10 cellular contexts compared by ENCODE assay signal in the genomic region with DNA sequence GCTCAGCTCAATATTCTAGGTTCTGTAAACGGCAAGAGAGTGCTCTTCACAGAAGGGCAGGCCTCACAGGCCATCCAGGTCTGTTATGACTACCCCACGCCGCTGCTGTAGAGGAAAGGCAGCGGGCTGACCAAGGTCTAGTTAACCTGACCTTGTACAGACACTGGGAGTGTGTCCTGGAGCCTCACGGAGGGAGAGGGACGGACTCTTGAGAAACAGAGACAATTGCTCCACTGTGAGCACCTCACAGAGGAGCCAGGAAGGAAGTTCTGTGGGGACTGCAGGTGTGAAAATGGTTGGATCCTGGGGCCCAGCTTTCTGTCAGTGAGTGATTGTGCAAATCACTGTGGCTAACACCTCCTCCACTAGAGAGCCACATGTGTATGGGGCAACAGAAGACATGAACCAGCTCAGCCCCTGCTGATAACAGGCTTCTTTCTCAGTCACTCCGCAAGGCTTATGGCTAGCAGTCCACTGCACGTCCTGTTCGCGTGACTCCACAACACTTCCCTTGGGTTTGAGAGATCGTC. TPM values are rescaled to one million over a fixed set of nuclear protein-coding genes. Genes with fewer than 3 reads are reported as not detected.
DNase-seq lines count a peak whose midpoint lies in the region; ATAC-seq, FAIRE-seq and TF ChIP-seq lines count a peak whose summit lies in the region.
"Had no signal": no experiment of that assay in that cellular context is flagged by ENCODE, and none has a peak within 500 bp of the region (broad histone marks: within the 10 kb centered on the region; RNA-seq: fewer than 3 reads in every experiment).

No MANE protein-coding gene starts in this region.

- H3K9ac ChIP-seq in SK-N-SH: no peak overlapping the region

- DNase-seq in GM18507 (ENCODE audit: extremely low spot score, insufficient read length, low read depth) (peak; percentile 45), HCEC 1CT (no peak), SK-N-SH (no peak), H7 (no peak)
- DNase-seq in Jurkat, Clone E6-1 (ENCODE audit: low read depth, low spot score): peak; percentile 88
- DNase-seq in activated T-helper 1 cell treated with anti-CD3 and anti-CD28 coated beads, Interleukin-2, amount 50 U/mL, for 16 hours (ENCODE audit: low read depth in 1 of 2, low spot score in 1 of 2): peak; percentile 21 to 38
- peak; percentile 73 for DNase-seq in stimulated activated CD4-positive, alpha-beta T cell treated with anti-CD3 and anti-CD28 coated beads, Interleukin-1b, Interleukin-23, amount 100 ng/mL, for 48 hours
- DNase-seq: KBM-7 had no signal

- peak overlapping the region; percentile 22 for H3K4me3 ChIP-seq in Jurkat, Clone E6-1 (ENCODE audit: low read length)
- H3K4me3 ChIP-seq in SK-N-SH (ENCODE audit: low read depth in 2 of 2, low read length in 1 of 2) (no peak overlapping the region), H7 (ENCODE audit: insufficient read depth, low read depth, low read length) (no peak overlapping the region)

- TF ChIP-seq CTCF in SK-N-SH (IDR thresholded peaks at IDR 0.05): no peak

- FAIRE-seq in GM18507 (lab: Jason Lieb, UNC): peak; percentile 94

- CTCF ChIA-PET in SK-N-SH (lab: Yijun Ruan, JAX): interaction anchor here (1.0 to 1.4 kb wide), 3 partner anchors 17 to 171 kb away, joined by 3 to 4 read pairs (median 3); no protein-coding TSS in a partner anchor

- WGBS in SK-N-SH (ENCODE audit: low lambda C conversion rate): 99% methylated on average over 10 of the region's 11 CpGs

- H3K27me3 ChIP-seq in SK-N-SH (ENCODE audit: insufficient read depth): no peaks in the 10 kb centered on the region
- H3K27me3 ChIP-seq in H7 (ENCODE audit: control insufficient read depth, insufficient read depth, low read length): no peaks in the 10 kb centered on the region

- no peaks in the 10 kb centered on the region for H3K9me3 ChIP-seq in SK-N-SH

- H3K79me2 ChIP-seq in SK-N-SH (ENCODE audit: insufficient read depth): no peaks in the 10 kb centered on the region; the same call in 1 of the 2 replicates

- H3F3A ChIP-seq in SK-N-SH (replicated peaks; ENCODE audit: insufficient read depth): peaks cover 5% of the 10 kb centered on the region

- H3K4me1 ChIP-seq in SK-N-SH (ENCODE audit: control insufficient read depth in 1 of 2, insufficient read depth in 2 of 2, low read depth in 1 of 2, low read length in 1 of 2): no peaks in the 10 kb centered on the region

- H3K36me3 ChIP-seq in SK-N-SH (replicated peaks in 1 of 2; ENCODE audit: control insufficient read depth in 1 of 2, insufficient read depth in 2 of 2, low read length in 1 of 2): peaks cover 65 to 73% of the 10 kb centered on the region in 2 experiments
- peaks cover 47% of the 10 kb centered on the region for H3K36me3 ChIP-seq in H7 (replicated peaks; ENCODE audit: control insufficient read depth, insufficient read depth, low read length)

- no peak overlapping the region for H3K27ac ChIP-seq in SK-N-SH (ENCODE audit: low read depth in 2 of 2, low read length in 1 of 2)
- H3K27ac ChIP-seq: VCaP had no signal

- H3K9me2 ChIP-seq in SK-N-SH: no peaks in the 10 kb centered on the region

- no peaks in the 10 kb centered on the region for H4K20me1 ChIP-seq in SK-N-SH (ENCODE audit: insufficient read depth)

- no peak overlapping the region for H3K4me2 ChIP-seq in SK-N-SH

- no peak for TF ChIP-seq EP300 in SK-N-SH (IDR thresholded peaks at IDR 0.05; ENCODE audit: borderline replicate concordance in 1 of 2, low read depth in 1 of 2, low read length in 1 of 2)

- no peak overlapping the region for H2AFZ ChIP-seq in SK-N-SH (ENCODE audit: low read depth)

- no peak for TF ChIP-seq RAD21 in SK-N-SH (IDR thresholded peaks at IDR 0.05; ENCODE audit: low read length)

- ATAC-seq in GM21360 (IDR thresholded peaks at IDR 0.05; ENCODE audit: unreplicated experiment): no peak

- POLR2A ChIA-PET in SK-N-SH (lab: Yijun Ruan, JAX): no interaction called here

TF ChIP-seq in SK-N-SH, 30 proteins besides CTCF, POLR2A, EP300 and RAD21:
- TF ChIP-seq NRF1 (IDR thresholded peaks at IDR 0.05; ENCODE audit: low read depth, low read length) (no peak), ZBTB33 (IDR thresholded peaks at IDR 0.05; ENCODE audit: borderline replicate concordance, low read depth) (no peak), TCF12 (IDR thresholded peaks at IDR 0.05) (no peak), JUND (IDR thresholded peaks at IDR 0.05) (no peak), NFIC (IDR thresholded peaks at IDR 0.05; ENCODE audit: borderline replicate concordance) (no peak), FOXJ3 (CRISPR knock-in tag; IDR thresholded peaks at IDR 0.05) (no peak), RCOR1 (IDR thresholded peaks at IDR 0.05; ENCODE audit: low read length) (no peak), FOSL2 (IDR thresholded peaks at IDR 0.05; ENCODE audit: borderline replicate concordance, low read depth) (no peak), IRF3 (IDR thresholded peaks at IDR 0.05; ENCODE audit: low read depth, low read length) (no peak), GATA2 (CRISPR knock-in tag; IDR thresholded peaks at IDR 0.05) (no peak), EZH2phosphoT487 (IDR thresholded peaks at IDR 0.05; ENCODE audit: borderline replicate concordance, low read depth) (no peak), TAF1 (IDR thresholded peaks at IDR 0.05; ENCODE audit: borderline replicate concordance, low read depth, low read length) (no peak)

RNA-seq across cellular contexts. Expression of gene YPEL1, which starts 31.4 kb away (rescaled TPM):
- 33.5 TPM for polyA plus RNA-seq in Jurkat, Clone E6-1 (2012; ENCODE audit: insufficient read depth, insufficient read length)
- polyA plus RNA-seq in SK-N-SH (2012; rRNA removed): 2.4 and 2.7 TPM in 2 replicates
- 1.9 and 2.8 TPM in 2 replicates for polyA plus RNA-seq in SK-N-SH (2012; cell fraction: cytosol; rRNA removed)
- polyA plus RNA-seq in SK-N-SH (2012; cell fraction: nucleus; rRNA removed): 4.6 and 5.4 TPM in 2 replicates
- total RNA-seq in H7 (2014; rRNA removed; shearing (Covaris generic)): 2.2 and 6.4 TPM in 2 replicates

Comparison
In these comparisons a context has a peak if more than half of its experiments do, and no peak if none do; other contexts are left out.
1. DNase-seq: peak in GM18507 (single experiment), Jurkat, Clone E6-1 (single experiment), activated T-helper 1 cell treated with anti-CD3 and anti-CD28 coated beads, Interleukin-2, amount 50 U/mL, for 16 hours (2 of 2) and stimulated activated CD4-positive, alpha-beta T cell treated with anti-CD3 and anti-CD28 coated beads, Interleukin-1b, Interleukin-23, amount 100 ng/mL, for 48 hours (single experiment); none in HCEC 1CT (single experiment), SK-N-SH (single experiment) and H7 (single experiment).